8 cellular contexts compared by ENCODE assay signal in the genomic region with DNA sequence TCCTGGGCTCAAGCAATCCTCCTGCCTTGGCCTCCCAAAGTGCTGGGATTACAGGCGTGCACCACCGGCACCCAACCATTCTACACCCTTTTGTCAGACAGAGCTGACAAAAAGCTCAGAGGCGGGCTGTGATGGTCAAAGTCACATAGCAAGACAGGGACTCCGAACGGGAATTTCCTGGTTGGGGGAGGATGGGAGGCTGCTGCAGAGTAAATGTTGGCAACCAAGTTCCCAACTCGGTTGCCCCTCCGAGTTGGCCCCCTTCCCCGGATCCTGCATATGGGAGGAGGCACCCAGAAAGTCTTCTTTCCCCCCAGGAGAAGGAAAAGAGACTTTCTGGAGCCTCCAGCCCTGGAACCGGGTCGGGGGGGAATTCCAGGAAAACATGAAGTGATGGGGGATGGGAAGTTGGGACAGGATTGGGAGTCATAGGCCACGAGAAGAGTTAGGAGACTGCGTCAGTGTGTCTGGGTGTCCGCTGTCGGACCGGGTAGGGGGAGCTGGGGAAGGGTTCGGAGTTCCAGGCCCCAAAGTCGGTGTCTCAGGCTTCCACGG. TPM values are rescaled to one million over a fixed set of nuclear protein-coding genes. Genes with fewer than 3 reads are reported as not detected.
DNase-seq lines count a peak whose midpoint lies in the region; ATAC-seq and TF ChIP-seq lines count a peak whose summit lies in the region.

No MANE protein-coding gene starts in this region.

- TF ChIP-seq CTCF in CD4-positive, alpha-beta T cell (IDR thresholded peaks at IDR 0.05) = no peak
- TF ChIP-seq CTCF in neutrophil (IDR thresholded peaks at IDR 0.05) = no peak

- H3K27me3 ChIP-seq in CD4-positive, alpha-beta T cell (ENCODE audit: control insufficient read depth, insufficient read depth, low read length) = no peaks in the 10 kb centered on the region
- peaks cover 20% of the 10 kb centered on the region for H3K27me3 ChIP-seq in neutrophil

- no peaks in the 10 kb centered on the region for H3K9me3 ChIP-seq in CD4-positive, alpha-beta T cell (ENCODE audit: control insufficient read depth, low read length)
- no peaks in the 10 kb centered on the region for H3K9me3 ChIP-seq in neutrophil

- no peak for ATAC-seq in CD4-positive, alpha-beta T cell (ENCODE audit: poor library complexity)
- no peak for ATAC-seq in GM19395 (IDR thresholded peaks at IDR 0.05; ENCODE audit: unreplicated experiment)

- peak overlapping the region; percentile 51 for H3K27ac ChIP-seq in CD4-positive, alpha-beta T cell (ENCODE audit: low read depth, low read length)
- H3K27ac ChIP-seq in neutrophil = no peak overlapping the region

- H3K27ac Mint-ChIP-seq in CD4-positive, alpha-beta T cell = peak overlapping the region; percentile 87

- CTCF ChIA-PET in CD4-positive, alpha-beta T cell (lab: Charles Lee) = interaction anchor here (0.8 to 3.4 kb wide), 7 partner anchors 22 to 472 kb away, joined by 4 to 21 read pairs (median 8); partner anchors contain the start of genes LIMK2, RNF185, SLC35E4 and SMTN

- H3K4me1 Mint-ChIP-seq in CD4-positive, alpha-beta T cell (ENCODE audit: low read depth) = peaks cover 24% of the 10 kb centered on the region

- intact Hi-C loops in CD4-positive, alpha-beta T cell (cut with DNase I, micrococcal nuclease) = loop anchor here in 1 of 2 experiments (1.0 to 5.0 kb wide), 6 partner anchors 22 to 439 kb away; partner anchors contain the start of genes DUSP18, LIMK2 and PATZ1

- H3K4me3 Mint-ChIP-seq in CD4-positive, alpha-beta T cell = peak overlapping the region; percentile 97

- H3K4me1 ChIP-seq in neutrophil (ENCODE audit: control insufficient read depth in 1 of 2, insufficient read depth in 1 of 2, low read depth in 1 of 2, low read length in 1 of 2) = peaks cover 10 to 12% of the 10 kb centered on the region in 2 experiments

- DNase-seq in CD4-positive, alpha-beta T cell = no peak
- DNase-seq in RKO (ENCODE audit: low spot score) = peak; percentile 83
- DNase-seq in fibroblast of gingiva (ENCODE audit: low read depth) = peak; percentile 67
- DNase-seq in occipital lobe (lab: John Stamatoyannopoulos, UW) = no peak
- DNase-seq in NCI-H82 treated with DMSO at 0.1 percent for 48 hours (lab: John Stamatoyannopoulos, UW; ENCODE audit: unreplicated experiment) = no peak
- DNase-seq in kidney glomerular epithelial cell (lab: John Stamatoyannopoulos, UW) = no peak

- no peaks in the 10 kb centered on the region for H3K36me3 ChIP-seq in neutrophil

- H3K4me3 ChIP-seq in neutrophil (ENCODE audit: low read depth in 1 of 2, low read length in 1 of 2) = peak overlapping the region; percentile 60 to 74

- no peaks in the 10 kb centered on the region for H3K9me3 Mint-ChIP-seq in CD4-positive, alpha-beta T cell

- POLR2A ChIA-PET in CD4-positive, alpha-beta T cell (lab: Charles Lee) = interaction anchor here (0.6 to 3.7 kb wide), 18 partner anchors 8 to 1483 kb away, joined by 3 to 23 read pairs (median 4); partner anchors contain the start of genes LIMK2, MORC2, PATZ1 and PIK3IP1

- H3K36me3 Mint-ChIP-seq in CD4-positive, alpha-beta T cell (ENCODE audit: low read depth) = peaks cover 17% of the 10 kb centered on the region

- H3K27me3 Mint-ChIP-seq in CD4-positive, alpha-beta T cell = no peaks in the 10 kb centered on the region

RNA-seq across cellular contexts. Expression of gene SELENOM, which starts 0.6 kb away (rescaled TPM):
- total RNA-seq in CD4-positive, alpha-beta T cell = 10 to 100 TPM; 78.0 to 82.4 TPM
- 13.9 TPM for total RNA-seq in occipital lobe

RNA-seq across cellular contexts. Expression of gene INPP5J, which starts 16.0 kb away (rescaled TPM):
- under 1 TPM; 0.59 to 0.69 TPM for total RNA-seq in CD4-positive, alpha-beta T cell
- 0.78 TPM for total RNA-seq in occipital lobe

RNA-seq across cellular contexts. Expression of gene SMTN, which starts 25.6 kb away (rescaled TPM):
- total RNA-seq in CD4-positive, alpha-beta T cell = 1 to 10 TPM; 2.9 TPM
- total RNA-seq in occipital lobe = 9.8 TPM

RNA-seq across cellular contexts. Expression of gene PLA2G3, which starts 33.6 kb away (rescaled TPM):
- total RNA-seq in CD4-positive, alpha-beta T cell = not detected
- total RNA-seq in occipital lobe = not detected

RNA-seq across cellular contexts. Expression of gene RNF185, which starts 53.3 kb away (rescaled TPM):
- total RNA-seq in CD4-positive, alpha-beta T cell = 1 to 10 TPM; 6.2 to 7.7 TPM
- total RNA-seq in occipital lobe = 29.2 TPM

Comparison
In these comparisons a context has a peak if more than half of its experiments do, and no peak if none do; other contexts are left out.
1. DNase-seq: peak in RKO (single experiment) and fibroblast of gingiva (single experiment); none in CD4-positive, alpha-beta T cell (0 of 10), occipital lobe (single experiment), NCI-H82 treated with DMSO at 0.1 percent for 48 hours (single experiment) and kidney glomerular epithelial cell (single experiment).